In the genomic region with DNA sequence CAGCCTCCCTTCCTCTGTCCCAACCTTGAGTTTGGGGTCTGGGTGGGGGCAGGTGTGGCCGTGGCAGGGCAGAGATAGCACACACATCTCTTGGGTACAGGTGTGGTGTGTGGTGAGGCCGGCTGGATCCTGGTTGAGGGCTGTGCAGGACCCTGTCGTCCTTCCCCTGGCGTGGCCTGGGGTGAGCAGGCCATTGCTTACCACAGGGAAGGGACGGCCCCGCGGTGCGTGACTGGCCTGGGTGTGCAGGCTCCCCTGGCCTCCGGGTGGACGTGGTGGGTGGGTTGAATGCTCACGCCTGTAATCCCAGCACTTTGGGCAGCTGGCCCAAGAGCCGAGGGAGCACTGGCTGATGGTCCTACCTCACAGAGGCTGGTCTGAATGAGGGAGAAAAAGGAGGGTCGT, we compare ENCODE assay signal across 1 cellular context.
TF ChIP-seq lines count a peak whose summit lies in the region.

No MANE protein-coding gene starts in this region.

TF ChIP-seq in K562, 482 proteins besides CTCF, POLR2A, EP300 and RAD21:
- TF ChIP-seq ZNF583 (CRISPR knock-in tag; IDR thresholded peaks at IDR 0.05) (no peak), NFATC3 (IDR thresholded peaks at IDR 0.05) (no peak), ZNF263 (CRISPR knock-in tag; IDR thresholded peaks at IDR 0.05; ENCODE audit: borderline replicate concordance) (peak; percentile 48; the same call in 1 of the 2 replicates), BHLHE40 (IDR thresholded peaks at IDR 0.05; ENCODE audit: low read length) (no peak), CBX1 (IDR thresholded peaks at IDR 0.05; ENCODE audit: low read depth) (no peak), BDP1 (IDR thresholded peaks at IDR 0.05; ENCODE audit: insufficient read depth, insufficient read length) (no peak), HDAC8 (tag; IDR thresholded peaks at IDR 0.05) (no peak), ELF4 (CRISPR knock-in tag; IDR thresholded peaks at IDR 0.05) (no peak), ZBED1 (IDR thresholded peaks at IDR 0.05) (peak; percentile 16; the same call in 1 of the 2 replicates), RBM17 (IDR thresholded peaks at IDR 0.05; ENCODE audit: borderline replicate concordance, low read depth, low read length) (no peak)
